ENCODE assay signal across 8 cellular contexts in the genomic region with DNA sequence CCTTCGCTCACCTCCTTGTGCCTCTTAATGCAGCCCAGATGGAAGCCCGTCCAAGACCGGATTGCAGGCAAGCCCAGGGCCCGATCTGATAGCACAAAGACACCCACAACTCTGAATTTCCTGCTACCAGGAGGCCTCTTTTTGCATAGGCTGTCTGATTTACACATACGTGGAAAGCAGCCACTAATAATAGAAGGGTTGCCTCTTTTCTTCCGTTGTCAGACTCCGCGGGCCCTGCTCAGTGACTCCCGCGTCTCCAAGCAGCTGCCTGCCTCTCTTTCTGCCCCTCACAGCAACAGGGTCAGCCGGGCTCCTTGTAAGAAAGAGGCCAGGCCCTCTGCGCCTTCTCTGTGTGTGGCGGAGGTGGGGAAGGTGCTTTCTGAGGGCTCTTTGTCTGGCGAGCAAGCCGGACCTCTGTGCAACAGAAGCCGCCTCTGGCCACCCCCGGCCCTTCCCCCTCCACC. TPM values are rescaled to one million over a fixed set of nuclear protein-coding genes. Genes with fewer than 3 reads are reported as not detected.
DNase-seq lines count a peak whose midpoint lies in the region; ATAC-seq and TF ChIP-seq lines count a peak whose summit lies in the region.

No MANE protein-coding gene starts in this region.

- no peaks in the 10 kb centered on the region for H3K9me2 ChIP-seq in GM23248 (ENCODE audit: insufficient read depth)

- ATAC-seq in left ventricle myocardium superior, result no peak
- ATAC-seq in HG03108 (IDR thresholded peaks at IDR 0.05; ENCODE audit: unreplicated experiment), result peak; percentile 38
- no peak for ATAC-seq in foreskin keratinocyte

- peaks cover 84% of the 10 kb centered on the region for H3K79me2 ChIP-seq in GM23248 (ENCODE audit: insufficient read depth)

- H3K9me3 ChIP-seq in cardiac muscle cell (ENCODE audit: low read depth) (no peaks in the 10 kb centered on the region), GM23248 (ENCODE audit: low read depth) (no peaks in the 10 kb centered on the region)

- peaks cover 31% of the 10 kb centered on the region for H3F3A ChIP-seq in GM23248 (ENCODE audit: insufficient read depth)

- peak overlapping the region; percentile 42 for H3K4me3 Mint-ChIP-seq in type B pancreatic cell

- H3K4me2 ChIP-seq in GM23248 (ENCODE audit: unreplicated experiment), result no peak overlapping the region

- no peak overlapping the region for H3K4me3 ChIP-seq in cardiac muscle cell
- no peak overlapping the region for H3K4me3 ChIP-seq in GM23248

- intact Hi-C loops in left ventricle myocardium superior (cut with micrococcal nuclease), result no loop called here

- no peak overlapping the region for H3K9ac ChIP-seq in GM23248

- H3K27me3 Mint-ChIP-seq in type B pancreatic cell, result peaks cover 31% of the 10 kb centered on the region

- 88 to 92% methylated on average over 15 to 17 of the region's 17 CpGs for WGBS in GM23248 (ENCODE audit: low coverage in 1 of 2, low lambda C conversion rate in 2 of 2, missing lambda C conversion rate in 2 of 2), 2 experiments

- peak; percentile 12 to 76 for DNase-seq in cardiac muscle cell (ENCODE audit: low read depth in 1 of 2, low spot score in 1 of 2)
- no peak for DNase-seq in left ventricle myocardium superior
- peak; percentile 60 for DNase-seq in activated CD4-positive, alpha-beta T cell treated with anti-CD3 and anti-CD28 coated beads for 48 hours
- no peak for DNase-seq in type B pancreatic cell (ENCODE audit: extremely low spot score, unreplicated experiment)
- DNase-seq in GM23248, result no peak
- no peak for DNase-seq in foreskin keratinocyte

- H3K36me3 ChIP-seq in cardiac muscle cell (no peaks in the 10 kb centered on the region), GM23248 (ENCODE audit: low read depth) (no peaks in the 10 kb centered on the region)

- H3K36me3 Mint-ChIP-seq in type B pancreatic cell, result peaks cover 3% of the 10 kb centered on the region

- H3K4me1 Mint-ChIP-seq in type B pancreatic cell (ENCODE audit: unreplicated experiment), result peaks cover 74% of the 10 kb centered on the region

- H4K20me1 ChIP-seq in GM23248 (ENCODE audit: insufficient read depth), result no peaks in the 10 kb centered on the region; the same call in 1 of the 2 replicates

- H2AFZ ChIP-seq in GM23248, result no peak overlapping the region

- H3K27ac ChIP-seq in cardiac muscle cell (no peak overlapping the region), layer of hippocampus (ENCODE audit: low read depth, low read length) (peak overlapping the region; percentile 15), GM23248 (no peak overlapping the region), foreskin keratinocyte (no peak overlapping the region)

- TF ChIP-seq CTCF in cardiac muscle cell (IDR thresholded peaks at IDR 0.05; ENCODE audit: low read depth, low read length), result no peak
- TF ChIP-seq CTCF in type B pancreatic cell (conservative IDR thresholded peaks at IDR 0.05), result no peak
- no peak for TF ChIP-seq CTCF in foreskin keratinocyte (conservative IDR thresholded peaks at IDR 0.05)

- in situ Hi-C loops in GM23248 (cut with MboI), result no loop called here

- H3K4me1 ChIP-seq in cardiac muscle cell (ENCODE audit: low read depth) (peaks cover 15% of the 10 kb centered on the region), GM23248 (ENCODE audit: insufficient read depth) (peaks cover 36% of the 10 kb centered on the region), foreskin keratinocyte (no peaks in the 10 kb centered on the region)

- peaks cover 69% of the 10 kb centered on the region for H3K27me3 ChIP-seq in cardiac muscle cell
- H3K27me3 ChIP-seq in layer of hippocampus (ENCODE audit: control insufficient read depth, insufficient read depth, low read length), result no peaks in the 10 kb centered on the region
- H3K27me3 ChIP-seq in GM23248 (replicated peaks; ENCODE audit: insufficient read depth), result no peaks in the 10 kb centered on the region
- H3K27me3 ChIP-seq in foreskin keratinocyte, result peaks cover 24% of the 10 kb centered on the region

- no peaks in the 10 kb centered on the region for H3K9me3 Mint-ChIP-seq in type B pancreatic cell

- H3K27ac Mint-ChIP-seq in type B pancreatic cell, result peak overlapping the region; percentile 84

RNA-seq across cellular contexts. Expression of a gene that starts 26.7 kb away (rescaled TPM):
- 0.83 and 0.99 TPM in 2 replicates for total RNA-seq in cardiac muscle cell
- 0.68 and 2.8 TPM in 2 replicates for polyA plus RNA-seq in cardiac muscle cell
- 18.9 TPM for total RNA-seq in left ventricle myocardium superior
- 2.4 and 20.2 TPM in 2 replicates for total RNA-seq in type B pancreatic cell (ENCODE audit: low replicate concordance)
- 12.1 and 22.3 TPM in 2 replicates for total RNA-seq in GM23248 (2014; rRNA removed; shearing (Covaris generic))
- polyA plus RNA-seq in GM23248 (2016; fragmentation: Nextera tagmentation; extraction: Ambion mirVana), result 15.5 and 16.8 TPM in 2 replicates
- total RNA-seq in foreskin keratinocyte, result 0.32 and 1.1 TPM in 2 replicates
- polyA plus RNA-seq in foreskin keratinocyte, result 0.16 and 0.48 TPM in 2 replicates

Comparison
In these comparisons a context has a peak if more than half of its experiments do, and no peak if none do; other contexts are left out.
1. DNase-seq: peak in cardiac muscle cell (2 of 2) and activated CD4-positive, alpha-beta T cell treated with anti-CD3 and anti-CD28 coated beads for 48 hours (single experiment); none in left ventricle myocardium superior (single experiment), type B pancreatic cell (single experiment), GM23248 (single experiment) and foreskin keratinocyte (0 of 2).